Comparison of ENCODE assay signal across 23 cellular contexts in genomic region chr13:61086052-61086451, GRCh38.
"Had no signal": no experiment of that assay in that cellular context is flagged by ENCODE, and none has a peak within 500 bp of the region (broad histone marks: within the 10 kb centered on the region; RNA-seq: fewer than 3 reads in every experiment).

No MANE protein-coding gene starts in this region.

- H3K9me3 ChIP-seq: breast epithelium, esophagus squamous epithelium, lower lobe of right lung, neutrophil, right lobe of liver, stomach, testis, upper lobe of left lung had no signal

- DNase-seq: activated CD4-positive, alpha-beta T cell treated with anti-CD3 and anti-CD28 coated beads, Interleukin-2, amount 50 U/mL, for 48 hours; activated naive CD4-positive, alpha-beta T cell; activated naive CD8-positive, alpha-beta T cell treated with anti-CD3 and anti-CD28 coated beads for 36 hours; anterior cingulate cortex; cerebellar nuclear complex; effector CD4-positive, alpha-beta T cell; esophagus squamous epithelium; lower lobe of right lung; natural killer cell; right lobe of liver; small intestine; stimulated activated CD4-positive, alpha-beta T cell treated with anti-CD3 and anti-CD28 coated beads, Interleukin-4, amount 100 ng/mL, for 1 hour; stomach; T-helper 2 cell; testis; upper lobe of left lung; WERI-Rb-1 had no signal

- H3K27me3 Mint-ChIP-seq: activated naive CD8-positive, alpha-beta T cell treated with anti-CD3 and anti-CD28 coated beads for 36 hours; activated T-helper 17 cell treated with anti-CD3 and anti-CD28 coated beads, Interleukin-2, amount 50 U/mL, for 72 hours had no signal

- H3K36me3 Mint-ChIP-seq: activated naive CD8-positive, alpha-beta T cell treated with anti-CD3 and anti-CD28 coated beads for 36 hours; natural killer cell; stimulated activated effector memory CD8-positive, alpha-beta T cell treated with anti-CD3 and anti-CD28 coated beads, Interleukin-12 subunit alpha, Interleukin-12 subunit beta, amount 100 ng/mL, for 72 hours had no signal

- H3K4me3 ChIP-seq: breast epithelium, esophagus squamous epithelium, lower lobe of right lung, right lobe of liver, stomach, testis, upper lobe of left lung had no signal

- H3K4me1 ChIP-seq: breast epithelium, esophagus squamous epithelium, lower lobe of right lung, parathyroid adenoma, right lobe of liver, stomach, testis, upper lobe of left lung had no signal

- H3K79me2 ChIP-seq: parathyroid adenoma had no signal

- ATAC-seq: activated T-helper 17 cell treated with anti-CD3 and anti-CD28 coated beads, Interleukin-2, amount 50 U/mL, for 72 hours; lower lobe of right lung; natural killer cell; right lobe of liver; stimulated activated effector memory CD8-positive, alpha-beta T cell treated with anti-CD3 and anti-CD28 coated beads, Interleukin-12 subunit alpha, Interleukin-12 subunit beta, amount 100 ng/mL, for 72 hours had no signal

- H3K27ac Mint-ChIP-seq: activated naive CD8-positive, alpha-beta T cell treated with anti-CD3 and anti-CD28 coated beads for 36 hours; activated T-helper 17 cell treated with anti-CD3 and anti-CD28 coated beads, Interleukin-2, amount 50 U/mL, for 72 hours; natural killer cell; stimulated activated effector memory CD8-positive, alpha-beta T cell treated with anti-CD3 and anti-CD28 coated beads, Interleukin-12 subunit alpha, Interleukin-12 subunit beta, amount 100 ng/mL, for 72 hours had no signal

- H3K27ac ChIP-seq: breast epithelium, esophagus squamous epithelium, lower lobe of right lung, neutrophil, parathyroid adenoma, right lobe of liver, stomach, testis, upper lobe of left lung, WERI-Rb-1 had no signal

- H2AFZ ChIP-seq: parathyroid adenoma had no signal

- H3K27me3 ChIP-seq: breast epithelium, esophagus squamous epithelium, neutrophil, right lobe of liver, stomach, testis, upper lobe of left lung had no signal

- FAIRE-seq: endothelial cell of umbilical vein, small intestine had no signal

- H3K4me1 Mint-ChIP-seq: activated naive CD8-positive, alpha-beta T cell treated with anti-CD3 and anti-CD28 coated beads for 36 hours; activated T-helper 17 cell treated with anti-CD3 and anti-CD28 coated beads, Interleukin-2, amount 50 U/mL, for 72 hours; natural killer cell; stimulated activated effector memory CD8-positive, alpha-beta T cell treated with anti-CD3 and anti-CD28 coated beads, Interleukin-12 subunit alpha, Interleukin-12 subunit beta, amount 100 ng/mL, for 72 hours had no signal

- H3K36me3 ChIP-seq: breast epithelium, esophagus squamous epithelium, lower lobe of right lung, neutrophil, right lobe of liver, stomach, upper lobe of left lung, WERI-Rb-1 had no signal

- H3K4me3 Mint-ChIP-seq: activated naive CD8-positive, alpha-beta T cell treated with anti-CD3 and anti-CD28 coated beads for 36 hours; activated T-helper 17 cell treated with anti-CD3 and anti-CD28 coated beads, Interleukin-2, amount 50 U/mL, for 72 hours; natural killer cell; stimulated activated effector memory CD8-positive, alpha-beta T cell treated with anti-CD3 and anti-CD28 coated beads, Interleukin-12 subunit alpha, Interleukin-12 subunit beta, amount 100 ng/mL, for 72 hours had no signal

- H3K9ac ChIP-seq: parathyroid adenoma had no signal
